ENCODE assay signal across 14 cellular contexts in genomic region chr14:60977848-60978247, GRCh38. TPM values are rescaled to one million over a fixed set of nuclear protein-coding genes. Genes with fewer than 3 reads are reported as not detected.
DNase-seq lines count a peak whose midpoint lies in the region; ATAC-seq and TF ChIP-seq lines count a peak whose summit lies in the region.
"Had no signal": no experiment of that assay in that cellular context is flagged by ENCODE, and none has a peak within 500 bp of the region (broad histone marks: within the 10 kb centered on the region; RNA-seq: fewer than 3 reads in every experiment).

No MANE protein-coding gene starts in this region.

- DNase-seq in NCI-H748 (lab: John Stamatoyannopoulos, UW; ENCODE audit: unreplicated experiment) (peak; percentile 53), NCI-H748 treated with DMSO at 0.1 percent for 48 hours (lab: John Stamatoyannopoulos, UW) (no peak), NCI-H1105 (lab: John Stamatoyannopoulos, UW) (peak; percentile 66), NCI-H187 treated with DMSO at 0.1 percent for 48 hours (lab: John Stamatoyannopoulos, UW) (no peak)
- no peak for DNase-seq in activated CD8-positive, alpha-beta memory T cell treated with anti-CD3 and anti-CD28 coated beads, Interleukin-2, amount 10 ng/mL, durations not matched to agents 7 days and 5 days
- no peak for DNase-seq in effector memory CD4-positive, alpha-beta T cell
- DNase-seq: activated naive CD4-positive, alpha-beta T cell treated with anti-CD3 and anti-CD28 coated beads, Interleukin-2, amount 50 U/mL, for 16 hours; Calu3; NCI-H1436; stimulated activated CD4-positive, alpha-beta T cell treated with anti-CD3 and anti-CD28 coated beads, Interleukin-12 subunit alpha, Interleukin-12 subunit beta, amount 100 ng/mL, for 4 hours had no signal

- CTCF ChIA-PET in activated CD8-positive, alpha-beta memory T cell treated with anti-CD3 and anti-CD28 coated beads, Interleukin-2, amount 10 ng/mL, durations not matched to agents 7 days and 5 days (lab: Charles Lee), result interaction anchor here (1.7 to 2.0 kb wide), 2 partner anchors 12 to 275 kb away, joined by 4 to 6 read pairs; no protein-coding TSS in a partner anchor

- peaks cover 36% of the 10 kb centered on the region for H3K36me3 Mint-ChIP-seq in nephron (ENCODE audit: low read depth)
- H3K36me3 Mint-ChIP-seq in activated CD8-positive, alpha-beta memory T cell treated with anti-CD3 and anti-CD28 coated beads, Interleukin-2, amount 10 ng/mL, durations not matched to agents 7 days and 5 days, result peaks cover 26% of the 10 kb centered on the region

- H3K36me3 ChIP-seq in effector memory CD4-positive, alpha-beta T cell (ENCODE audit: control insufficient read depth, insufficient read depth, low read length), result no peaks in the 10 kb centered on the region

- no peaks in the 10 kb centered on the region for H3K27me3 ChIP-seq in effector memory CD4-positive, alpha-beta T cell (replicated peaks; ENCODE audit: control insufficient read depth, insufficient read depth, low read length, poor library complexity, severe bottlenecking)

- peaks cover 49% of the 10 kb centered on the region for H3K4me1 Mint-ChIP-seq in nephron
- H3K4me1 Mint-ChIP-seq in activated CD8-positive, alpha-beta memory T cell treated with anti-CD3 and anti-CD28 coated beads, Interleukin-2, amount 10 ng/mL, durations not matched to agents 7 days and 5 days, result peaks cover 17% of the 10 kb centered on the region

- no peaks in the 10 kb centered on the region for H3K27me3 Mint-ChIP-seq in nephron (ENCODE audit: low read depth)
- no peaks in the 10 kb centered on the region for H3K27me3 Mint-ChIP-seq in activated CD8-positive, alpha-beta memory T cell treated with anti-CD3 and anti-CD28 coated beads, Interleukin-2, amount 10 ng/mL, durations not matched to agents 7 days and 5 days

- H3K4me3 Mint-ChIP-seq in nephron, result peak overlapping the region; percentile 29 to 61 (median 36)
- no peak overlapping the region for H3K4me3 Mint-ChIP-seq in activated CD8-positive, alpha-beta memory T cell treated with anti-CD3 and anti-CD28 coated beads, Interleukin-2, amount 10 ng/mL, durations not matched to agents 7 days and 5 days
- H3K4me3 Mint-ChIP-seq: mesothelial cell of epicardium had no signal

- H3K4me1 ChIP-seq in effector memory CD4-positive, alpha-beta T cell (ENCODE audit: control insufficient read depth, insufficient read depth, low read length, poor library complexity, severe bottlenecking), result peaks cover 10% of the 10 kb centered on the region

- H3K4me3 ChIP-seq in WI38 (ENCODE audit: low read depth, low read length), result peak overlapping the region; percentile 15; the same call in 1 of the 2 replicates
- no peak overlapping the region for H3K4me3 ChIP-seq in effector memory CD4-positive, alpha-beta T cell (ENCODE audit: insufficient read depth, low read depth, low read length, poor library complexity, severe bottlenecking)

- ATAC-seq in activated CD8-positive, alpha-beta memory T cell treated with anti-CD3 and anti-CD28 coated beads, Interleukin-2, amount 10 ng/mL, durations not matched to agents 7 days and 5 days, result no peak

- no peaks in the 10 kb centered on the region for H3K9me3 ChIP-seq in effector memory CD4-positive, alpha-beta T cell (ENCODE audit: control insufficient read depth, low read length)

- TF ChIP-seq CTCF in WI38 (IDR thresholded peaks at IDR 0.05; ENCODE audit: low read depth, low read length), result no peak
- no peak for TF ChIP-seq CTCF in nephron (IDR thresholded peaks at IDR 0.05; ENCODE audit: unreplicated experiment in 3 of 3)

- H3K27ac ChIP-seq in effector memory CD4-positive, alpha-beta T cell (ENCODE audit: insufficient read depth, low read length, poor library complexity, severe bottlenecking), result no peak overlapping the region
- H3K27ac ChIP-seq: VCaP had no signal

- H3K27ac Mint-ChIP-seq in nephron, result no peak overlapping the region
- H3K27ac Mint-ChIP-seq in activated CD8-positive, alpha-beta memory T cell treated with anti-CD3 and anti-CD28 coated beads, Interleukin-2, amount 10 ng/mL, durations not matched to agents 7 days and 5 days, result no peak overlapping the region
- H3K27ac Mint-ChIP-seq: mesothelial cell of epicardium had no signal

- no peaks in the 10 kb centered on the region for H3K9me3 Mint-ChIP-seq in nephron
- H3K9me3 Mint-ChIP-seq in activated CD8-positive, alpha-beta memory T cell treated with anti-CD3 and anti-CD28 coated beads, Interleukin-2, amount 10 ng/mL, durations not matched to agents 7 days and 5 days (ENCODE audit: low read depth), result no peaks in the 10 kb centered on the region

RNA-seq across cellular contexts. Expression of gene TRMT5, which starts 3.0 kb away (rescaled TPM):
- 10 to 100 TPM in 1 of 2 experiments, 1 to 10 TPM in 1; 9.2 to 11.8 TPM for total RNA-seq in activated CD8-positive, alpha-beta memory T cell treated with anti-CD3 and anti-CD28 coated beads, Interleukin-2, amount 10 ng/mL, durations not matched to agents 7 days and 5 days

RNA-seq across cellular contexts. Expression of gene SLC38A6, which starts 3.2 kb away (rescaled TPM):
- total RNA-seq in activated CD8-positive, alpha-beta memory T cell treated with anti-CD3 and anti-CD28 coated beads, Interleukin-2, amount 10 ng/mL, durations not matched to agents 7 days and 5 days, result 1 to 10 TPM; 4.9 to 8.1 TPM

Comparison
In these comparisons a context has a peak if more than half of its experiments do, and no peak if none do; other contexts are left out.
1. DNase-seq: peak in NCI-H748 (single experiment) and NCI-H1105 (single experiment); none in NCI-H748 treated with DMSO at 0.1 percent for 48 hours (single experiment), activated CD8-positive, alpha-beta memory T cell treated with anti-CD3 and anti-CD28 coated beads, Interleukin-2, amount 10 ng/mL, durations not matched to agents 7 days and 5 days (single experiment), effector memory CD4-positive, alpha-beta T cell (0 of 3) and NCI-H187 treated with DMSO at 0.1 percent for 48 hours (single experiment).